In genomic region chr4:145501051-145501660, GRCh38 we compare ENCODE assay signal across 15 cellular contexts. TPM values are rescaled to one million over a fixed set of nuclear protein-coding genes. Genes with fewer than 3 reads are reported as not detected.
DNase-seq lines count a peak whose midpoint lies in the region; ATAC-seq and TF ChIP-seq lines count a peak whose summit lies in the region.
"Had no signal": no experiment of that assay in that cellular context is flagged by ENCODE, and none has a peak within 500 bp of the region (broad histone marks: within the 10 kb centered on the region; RNA-seq: fewer than 3 reads in every experiment).

No MANE protein-coding gene starts in this region.

- peaks cover 4 to 70% (median 56%) of the 10 kb centered on the region in 12 donors for H3K4me1 ChIP-seq in heart left ventricle
- peaks cover 100% of the 10 kb centered on the region for H3K4me1 ChIP-seq in OCI-LY7 (ENCODE audit: insufficient read depth, low read length, poor library complexity, severe bottlenecking)
- H3K4me1 ChIP-seq: A549 had no signal

- POLR2A ChIA-PET in OCI-LY7 (lab: Charles Lee), result interaction anchor here (0.5 to 7.1 kb wide), 12 partner anchors 10 to 1111 kb away, joined by 3 to 67 read pairs (median 4); no protein-coding TSS in a partner anchor

- H3K36me3 ChIP-seq in heart left ventricle (no peaks in the 10 kb centered on the region), OCI-LY7 (ENCODE audit: insufficient read depth, low read length) (peaks cover 44% of the 10 kb centered on the region)

- H3K27ac Mint-ChIP-seq in activated CD4-positive, alpha-beta T cell treated with anti-CD3 and anti-CD28 coated beads, Interleukin-2, amount 10 ng/mL, durations not matched to agents 24 days and 14 days, result no peak overlapping the region
- H3K27ac Mint-ChIP-seq: activated naive CD8-positive, alpha-beta T cell treated with anti-CD3 and anti-CD28 coated beads for 36 hours had no signal

- no peaks in the 10 kb centered on the region for H3K4me1 Mint-ChIP-seq in activated CD4-positive, alpha-beta T cell treated with anti-CD3 and anti-CD28 coated beads, Interleukin-2, amount 10 ng/mL, durations not matched to agents 24 days and 14 days
- H3K4me1 Mint-ChIP-seq: activated naive CD8-positive, alpha-beta T cell treated with anti-CD3 and anti-CD28 coated beads for 36 hours had no signal

- H3K27me3 ChIP-seq in heart left ventricle, result no peaks in the 10 kb centered on the region

- ATAC-seq in heart left ventricle (peak; percentile 66 to 84 (median 80)), Right ventricle myocardium inferior (no peak), HG02840 (IDR thresholded peaks at IDR 0.05; ENCODE audit: low FRiP score, unreplicated experiment) (peak; percentile 63)
- ATAC-seq: A549 had no signal

- H3K4me2 ChIP-seq in OCI-LY7 (ENCODE audit: low read length), result peak overlapping the region; percentile 86
- H3K4me2 ChIP-seq: A549 had no signal

- H3K4me3 Mint-ChIP-seq in activated CD4-positive, alpha-beta T cell treated with anti-CD3 and anti-CD28 coated beads, Interleukin-2, amount 10 ng/mL, durations not matched to agents 24 days and 14 days, result no peak overlapping the region
- H3K4me3 Mint-ChIP-seq: activated naive CD8-positive, alpha-beta T cell treated with anti-CD3 and anti-CD28 coated beads for 36 hours had no signal

- TF ChIP-seq POLR2A in heart left ventricle (IDR thresholded peaks at IDR 0.05), result no peak

- TF ChIP-seq CTCF in heart left ventricle (IDR thresholded peaks at IDR 0.05), result no peak
- 0 out of 2 replicates have a peak, but pooled peaks have one; percentile 3 for TF ChIP-seq CTCF in OCI-LY7 (conservative IDR thresholded peaks at IDR 0.05; ENCODE audit: low read length)

- peak overlapping the region; percentile 15; the same call in 1 of the 2 replicates for H2AFZ ChIP-seq in OCI-LY7 (ENCODE audit: low read length)

- H3K9me2 ChIP-seq in OCI-LY7 (ENCODE audit: insufficient read depth, low read length), result no peaks in the 10 kb centered on the region

- peaks cover 97% of the 10 kb centered on the region for H3K79me2 ChIP-seq in OCI-LY7 (ENCODE audit: insufficient read depth, low read depth, low read length)

- WGBS in heart left ventricle, 4 donors, result 37 to 45% (median 42%) methylated on average over 3 of the region's 3 CpGs

- peaks cover 12% of the 10 kb centered on the region for H3K27me3 Mint-ChIP-seq in activated CD4-positive, alpha-beta T cell treated with anti-CD3 and anti-CD28 coated beads, Interleukin-2, amount 10 ng/mL, durations not matched to agents 24 days and 14 days

- no peaks in the 10 kb centered on the region for H3K36me3 Mint-ChIP-seq in activated CD4-positive, alpha-beta T cell treated with anti-CD3 and anti-CD28 coated beads, Interleukin-2, amount 10 ng/mL, durations not matched to agents 24 days and 14 days (ENCODE audit: low read depth)
- H3K36me3 Mint-ChIP-seq: activated naive CD8-positive, alpha-beta T cell treated with anti-CD3 and anti-CD28 coated beads for 36 hours had no signal

- no peaks in the 10 kb centered on the region for H4K20me1 ChIP-seq in OCI-LY7 (ENCODE audit: insufficient read depth, low read length)

- peak overlapping the region in 10 of 12 donors; percentile 11 to 59 (median 40) for H3K27ac ChIP-seq in heart left ventricle
- H3K27ac ChIP-seq in OCI-LY7 (ENCODE audit: low read depth, low read length, poor library complexity, severe bottlenecking), result peak overlapping the region; percentile 99
- H3K27ac ChIP-seq: A549, SK-N-MC had no signal

- no peak overlapping the region for H3K4me3 ChIP-seq in heart left ventricle
- peak overlapping the region; percentile 51 for H3K4me3 ChIP-seq in OCI-LY7 (ENCODE audit: low read depth, low read length, poor library complexity, severe bottlenecking)
- H3K4me3 ChIP-seq: A549, SK-N-MC had no signal

- DNase-seq in heart left ventricle (no peak), Right ventricle myocardium inferior (ENCODE audit: missing footprints) (no peak), OCI-LY7 (ENCODE audit: low spot score) (peak; percentile 96), SW 1271 (lab: John Stamatoyannopoulos, UW) (no peak), inferior parietal cortex (ENCODE audit: extremely low spot score) (no peak)
- DNase-seq in activated CD4-positive, alpha-beta T cell treated with anti-CD3 and anti-CD28 coated beads, Interleukin-2, amount 10 ng/mL, durations not matched to agents 24 days and 14 days, result no peak
- no peak for DNase-seq in stimulated activated CD4-positive, alpha-beta T cell treated with anti-CD3 and anti-CD28 coated beads, Interleukin-4, amount 100 ng/mL, for 24 hours
- DNase-seq: activated CD4-positive, alpha-beta T cell treated with anti-CD3 and anti-CD28 coated beads, Interleukin-2, amount 50 U/mL, for 48 hours; activated naive CD8-positive, alpha-beta T cell treated with anti-CD3 and anti-CD28 coated beads for 36 hours; IMR-90; NCI-H2227 treated with DMSO at 0.1 percent for 48 hours; stimulated activated CD4-positive, alpha-beta T cell treated with anti-CD3 and anti-CD28 coated beads, Interleukin-4, amount 100 ng/mL, for 4 hours had no signal

- H3K9me3 ChIP-seq in heart left ventricle (no peaks in the 10 kb centered on the region), OCI-LY7 (ENCODE audit: low read length) (no peaks in the 10 kb centered on the region)
- H3K9me3 ChIP-seq: A549 had no signal

- BruUV-seq in OCI-LY7 (replicated peaks; lab: Mats Ljungman, UMichigan), result TSS peak; percentile 86

- CTCF ChIA-PET in OCI-LY7 (lab: Charles Lee; ENCODE audit: unreplicated experiment), result no interaction called here

- H3K9me3 Mint-ChIP-seq in activated CD4-positive, alpha-beta T cell treated with anti-CD3 and anti-CD28 coated beads, Interleukin-2, amount 10 ng/mL, durations not matched to agents 24 days and 14 days, result no peaks in the 10 kb centered on the region
- H3K9me3 Mint-ChIP-seq: activated naive CD8-positive, alpha-beta T cell treated with anti-CD3 and anti-CD28 coated beads for 36 hours had no signal

- intact Hi-C loops in heart left ventricle (cut with DNase I), result no loop called here
- intact Hi-C loops in Right ventricle myocardium inferior (cut with DNase I), result no loop called here
- intact Hi-C loops in OCI-LY7 (cut with micrococcal nuclease; ENCODE audit: unreplicated experiment), result loop anchor here (1.0 to 10.0 kb wide), 6 partner anchors 19 to 564 kb away; partner anchors contain the start of genes MMAA, OTUD4 and ZNF827
- intact Hi-C loops in activated CD4-positive, alpha-beta T cell treated with anti-CD3 and anti-CD28 coated beads, Interleukin-2, amount 10 ng/mL, durations not matched to agents 24 days and 14 days (cut with micrococcal nuclease), result no loop called here

RNA-seq across cellular contexts. Expression of gene SMAD1, which starts 19.5 kb away (rescaled TPM):
- total RNA-seq in heart left ventricle (10 to 100 TPM in 8 of 9 donors, 1 to 10 TPM in 1; 9.0 to 21.4 (median 15.2) TPM), Right ventricle myocardium inferior (12.0 TPM), OCI-LY7 (2022) (39.9 and 57.4 TPM in 2 replicates)
- 1 to 10 TPM; 1.8 to 7.2 TPM for polyA plus RNA-seq in heart left ventricle
- total RNA-seq in OCI-LY7 (2014; rRNA removed; shearing (Covaris generic)), result 56.4 and 60.9 TPM in 2 replicates
- 3.9 and 4.3 TPM in 2 replicates for total RNA-seq in activated CD4-positive, alpha-beta T cell treated with anti-CD3 and anti-CD28 coated beads, Interleukin-2, amount 10 ng/mL, durations not matched to agents 24 days and 14 days
